In the genomic region with DNA sequence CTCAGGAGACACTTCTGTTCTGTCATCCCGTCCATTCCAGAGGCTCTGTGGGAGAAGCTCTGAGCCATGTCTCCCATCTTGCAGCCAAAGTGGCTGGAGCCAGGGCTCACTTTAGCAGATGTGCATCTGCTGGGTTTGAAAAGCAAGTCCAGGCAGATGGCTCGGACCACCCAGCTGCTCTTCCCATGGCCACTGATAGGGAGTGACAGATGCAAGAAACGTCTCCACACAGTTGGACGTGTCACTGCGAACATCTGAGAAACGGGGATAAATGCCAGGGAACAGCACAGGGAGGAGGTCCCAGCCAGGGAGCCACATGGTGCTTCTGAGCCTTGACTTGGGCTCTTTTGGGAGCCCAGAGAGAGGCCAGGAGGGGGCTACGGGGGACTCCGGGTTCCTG, we compare ENCODE assay signal across 15 cellular contexts.
DNase-seq lines count a peak whose midpoint lies in the region; ATAC-seq and TF ChIP-seq lines count a peak whose summit lies in the region.
"Had no signal": no experiment of that assay in that cellular context is flagged by ENCODE, and none has a peak within 500 bp of the region (broad histone marks: within the 10 kb centered on the region; RNA-seq: fewer than 3 reads in every experiment).

No MANE protein-coding gene starts in this region.

- no peak for ATAC-seq in right cardiac atrium
- ATAC-seq: HepG2 had no signal

- no peaks in the 10 kb centered on the region for H3K9me3 ChIP-seq in left ventricle myocardium inferior (replicated peaks)
- no peaks in the 10 kb centered on the region for H3K9me3 ChIP-seq in right cardiac atrium (ENCODE audit: control insufficient read depth, low read length)
- H3K9me3 ChIP-seq: SK-N-SH had no signal

- peaks cover 41% of the 10 kb centered on the region for H3K4me1 Mint-ChIP-seq in glutamatergic neuron (ENCODE audit: low read depth, unreplicated experiment)

- H3K27me3 ChIP-seq in left ventricle myocardium inferior (ENCODE audit: low read depth) (peaks cover 49% of the 10 kb centered on the region), right cardiac atrium (ENCODE audit: control insufficient read depth, insufficient read depth) (no peaks in the 10 kb centered on the region)

- WGBS in right cardiac atrium: 45% methylated on average over 8 of the region's 8 CpGs

- H3K27ac Mint-ChIP-seq in glutamatergic neuron (ENCODE audit: unreplicated experiment): peak overlapping the region; percentile 96
- H3K27ac Mint-ChIP-seq: HFFc6 had no signal

- H3K4me3 ChIP-seq in left ventricle myocardium inferior: no peak overlapping the region
- no peak overlapping the region for H3K4me3 ChIP-seq in right cardiac atrium (ENCODE audit: low read length)

- no peaks in the 10 kb centered on the region for H3K36me3 Mint-ChIP-seq in glutamatergic neuron (ENCODE audit: unreplicated experiment)

- peaks cover 22% of the 10 kb centered on the region for H3K9me3 Mint-ChIP-seq in glutamatergic neuron (ENCODE audit: unreplicated experiment)
- H3K9me3 Mint-ChIP-seq: HFFc6 had no signal

- H3K27me3 Mint-ChIP-seq in glutamatergic neuron (ENCODE audit: unreplicated experiment): peaks cover 15% of the 10 kb centered on the region

- DNase-seq in left ventricle myocardium inferior (peak; percentile 28), right cardiac atrium (no peak), NCI-H1694 (lab: John Stamatoyannopoulos, UW) (peak; percentile 85), glutamatergic neuron (peak; percentile 62), NOMO-1 treated with DMSO at 0.1 percent for 48 hours (lab: John Stamatoyannopoulos, UW; ENCODE audit: unreplicated experiment) (no peak), MV-4-11 (lab: John Stamatoyannopoulos, UW) (no peak), retina (no peak)
- DNase-seq: HFFc6; KG1; NCI-H1417; NCI-H2029; NK-92 treated with Interleukin-12 subunit alpha and Interleukin-12 subunit beta, amount 100 ng/mL, for 24 hours; SHP77; SK-N-SH had no signal

- H3K4me3 Mint-ChIP-seq in glutamatergic neuron (ENCODE audit: unreplicated experiment): peak overlapping the region; percentile 32
- H3K4me3 Mint-ChIP-seq: HFFc6 had no signal

- intact Hi-C loops in left ventricle myocardium inferior (cut with micrococcal nuclease): no loop called here
- intact Hi-C loops in right cardiac atrium (cut with DNase I): no loop called here

- TF ChIP-seq CTCF in left ventricle myocardium inferior (IDR thresholded peaks at IDR 0.05; ENCODE audit: borderline replicate concordance) (no peak), glutamatergic neuron (IDR thresholded peaks at IDR 0.05; ENCODE audit: partially characterized antibody, unreplicated experiment) (no peak)

- peaks cover 6% of the 10 kb centered on the region for H3K4me1 ChIP-seq in left ventricle myocardium inferior
- H3K4me1 ChIP-seq in right cardiac atrium (ENCODE audit: control insufficient read depth, insufficient read depth, low read length): no peaks in the 10 kb centered on the region

- H3K36me3 ChIP-seq in left ventricle myocardium inferior: no peaks in the 10 kb centered on the region

- H3K27ac ChIP-seq in left ventricle myocardium inferior (replicated peaks): peak overlapping the region; percentile 41
- H3K27ac ChIP-seq in right cardiac atrium (ENCODE audit: low read length): no peak overlapping the region

Comparison
In these comparisons a context has a peak if more than half of its experiments do, and no peak if none do; other contexts are left out.
1. DNase-seq: peak in left ventricle myocardium inferior (single experiment), NCI-H1694 (single experiment) and glutamatergic neuron (single experiment); none in right cardiac atrium (0 of 3), NOMO-1 treated with DMSO at 0.1 percent for 48 hours (single experiment), MV-4-11 (single experiment) and retina (single experiment).